12 cellular contexts compared by ENCODE assay signal in the genomic region with DNA sequence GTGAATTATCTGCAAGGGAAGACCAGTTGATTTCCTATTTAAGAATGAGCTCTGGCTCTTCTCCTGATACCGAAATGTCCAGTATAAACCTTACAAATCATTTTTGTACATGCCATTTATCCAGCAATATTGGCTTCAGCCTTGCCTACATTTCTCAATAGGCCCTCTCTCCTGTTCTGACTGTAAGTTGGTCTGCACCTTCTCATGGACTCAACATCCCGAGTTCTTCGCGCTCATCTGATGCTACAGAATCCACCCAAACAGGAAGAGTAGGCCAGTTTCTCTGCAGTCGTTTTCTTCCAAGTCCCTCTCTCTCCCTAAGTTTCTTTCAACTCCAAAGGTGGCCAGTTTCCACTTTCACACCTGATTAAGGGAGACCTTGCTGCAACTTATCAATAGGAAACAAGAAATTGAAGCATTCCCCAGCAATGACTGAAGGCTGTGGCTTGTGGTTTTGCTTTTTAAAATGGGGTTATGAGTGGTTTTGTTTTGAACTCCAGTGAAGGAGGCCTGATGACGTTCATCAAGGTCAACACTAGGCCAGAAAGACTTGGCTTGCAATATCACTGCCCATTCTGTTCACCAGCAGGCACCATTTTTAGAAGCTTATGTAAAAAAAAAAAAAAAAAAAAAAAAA.
DNase-seq lines count a peak whose midpoint lies in the region; ATAC-seq, FAIRE-seq and TF ChIP-seq lines count a peak whose summit lies in the region.
"Had no signal": no experiment of that assay in that cellular context is flagged by ENCODE, and none has a peak within 500 bp of the region (broad histone marks: within the 10 kb centered on the region; RNA-seq: fewer than 3 reads in every experiment).

No MANE protein-coding gene starts in this region.

- H3K79me2 ChIP-seq in GM12878 (ENCODE audit: control insufficient read depth, insufficient read depth, low read length), result no peaks in the 10 kb centered on the region

- H3K9me3 Mint-ChIP-seq in activated naive CD4-positive, alpha-beta T cell treated with anti-CD3 and anti-CD28 coated beads for 36 hours, result peaks cover 5% of the 10 kb centered on the region
- H3K9me3 Mint-ChIP-seq in stimulated activated naive CD8-positive, alpha-beta T cell treated with anti-CD3 and anti-CD28 coated beads, Interleukin-15, amount 100 ng/mL, for 72 hours, result peaks cover 14 to 18% of the 10 kb centered on the region in 2 donors
- H3K9me3 Mint-ChIP-seq in endodermal cell, result peaks cover 4% of the 10 kb centered on the region

- peaks cover 1% of the 10 kb centered on the region for H3K36me3 Mint-ChIP-seq in activated naive CD4-positive, alpha-beta T cell treated with anti-CD3 and anti-CD28 coated beads for 36 hours (ENCODE audit: low read depth)
- peaks cover 5% of the 10 kb centered on the region for H3K36me3 Mint-ChIP-seq in endodermal cell (ENCODE audit: low read depth)
- H3K36me3 Mint-ChIP-seq: brain had no signal

- no peak for FAIRE-seq in GM12878 (lab: Jason Lieb, UNC)

- no peaks in the 10 kb centered on the region for H3K27me3 ChIP-seq in GM12878 (replicated peaks in 1 of 2; ENCODE audit: control insufficient read depth in 2 of 2, insufficient read depth in 2 of 2, low read length in 1 of 2)
- H3K27me3 ChIP-seq in breast epithelium, result no peaks in the 10 kb centered on the region
- H3K27me3 ChIP-seq in endodermal cell (ENCODE audit: control insufficient read depth, insufficient read depth, low read length, poor library complexity, severe bottlenecking), result no peaks in the 10 kb centered on the region

- H3K9me3 ChIP-seq in GM12878 (replicated peaks; ENCODE audit: control insufficient read depth, insufficient read depth, low read length) (no peaks in the 10 kb centered on the region; the same call in 2 of the 3 replicates), breast epithelium (peaks cover 0 to 5% of the 10 kb centered on the region in 2 donors), endodermal cell (ENCODE audit: control insufficient read depth, low read length) (peaks cover 11% of the 10 kb centered on the region)
- H3K9me3 ChIP-seq: thoracic aorta had no signal

- peak; percentile 10 for DNase-seq in activated naive CD4-positive, alpha-beta T cell treated with anti-CD3 and anti-CD28 coated beads for 36 hours
- no peak for DNase-seq in activated naive CD4-positive, alpha-beta T cell (lab: John Stamatoyannopoulos, UW)
- DNase-seq in SW480 (ENCODE audit: low spot score) (peak; percentile 4), GM12878 (ENCODE audit: low read depth, low spot score) (no peak), COLO668 (lab: John Stamatoyannopoulos, UW; ENCODE audit: unreplicated experiment) (no peak), breast epithelium (ENCODE audit: low spot score in 2 of 2) (no peak), endodermal cell (no peak)
- DNase-seq in stimulated activated naive CD8-positive, alpha-beta T cell treated with anti-CD3 and anti-CD28 coated beads, Interleukin-15, amount 100 ng/mL, for 72 hours, result peak in 1 of 2 donors; percentile 23
- DNase-seq: NCI-H2171, SHP77 had no signal

- H4K20me1 ChIP-seq in GM12878 (ENCODE audit: control insufficient read depth, insufficient read depth), result no peaks in the 10 kb centered on the region

- TF ChIP-seq EP300 in GM12878 (IDR thresholded peaks at IDR 0.05; ENCODE audit: borderline replicate concordance in 1 of 2, control insufficient read depth in 1 of 2, low read depth in 2 of 2, low read length in 2 of 2), result no peak

- no peaks in the 10 kb centered on the region for H3K4me1 ChIP-seq in GM12878 (ENCODE audit: control insufficient read depth, insufficient read depth, low read length)
- no peaks in the 10 kb centered on the region for H3K4me1 ChIP-seq in breast epithelium
- H3K4me1 ChIP-seq in endodermal cell (ENCODE audit: control insufficient read depth, insufficient read depth, low read length), result peaks cover 5% of the 10 kb centered on the region

- SMC1A ChIA-PET in GM12878 (lab: Charles Lee; ENCODE audit: uncharacterized antibody, unreplicated experiment), result interaction anchor here (0.6 kb wide), 1 partner anchor 14 kb away, joined by 3 read pairs; no protein-coding TSS in a partner anchor

- CTCF ChIA-PET in activated naive CD4-positive, alpha-beta T cell treated with anti-CD3 and anti-CD28 coated beads for 36 hours (lab: Charles Lee), result no interaction called here
- CTCF ChIA-PET in GM12878 (lab: Yijun Ruan, JAX), result no interaction called here

- H3K4me3 ChIP-seq in GM12878 (no peak overlapping the region), breast epithelium (no peak overlapping the region), endodermal cell (ENCODE audit: low read length) (no peak overlapping the region)
- H3K4me3 ChIP-seq: thoracic aorta had no signal

- ATAC-seq in GM12878, result no peak
- peak; percentile 77 for ATAC-seq in stimulated activated naive CD8-positive, alpha-beta T cell treated with anti-CD3 and anti-CD28 coated beads, Interleukin-15, amount 100 ng/mL, for 72 hours

- no peak for TF ChIP-seq CTCF in GM12878 (IDR thresholded peaks at IDR 0.05 in 2 of 3, conservative IDR thresholded peaks at IDR 0.05 in 1 of 3; ENCODE audit: control insufficient read depth in 2 of 3, extremely low read depth in 1 of 3, insufficient read depth in 1 of 3, low read depth in 3 of 3, low read length in 3 of 3)
- TF ChIP-seq CTCF in breast epithelium (IDR thresholded peaks at IDR 0.05), result no peak
- TF ChIP-seq CTCF in endodermal cell (conservative IDR thresholded peaks at IDR 0.05), result no peak

- H3K27me3 Mint-ChIP-seq in activated naive CD4-positive, alpha-beta T cell treated with anti-CD3 and anti-CD28 coated beads for 36 hours (ENCODE audit: low read depth), result no peaks in the 10 kb centered on the region
- peaks cover under 1% of the 10 kb centered on the region for H3K27me3 Mint-ChIP-seq in stimulated activated naive CD8-positive, alpha-beta T cell treated with anti-CD3 and anti-CD28 coated beads, Interleukin-15, amount 100 ng/mL, for 72 hours
- H3K27me3 Mint-ChIP-seq in endodermal cell (ENCODE audit: insufficient read depth), result peaks cover 2% of the 10 kb centered on the region
- H3K27me3 Mint-ChIP-seq: brain had no signal

- intact Hi-C loops in activated naive CD4-positive, alpha-beta T cell treated with anti-CD3 and anti-CD28 coated beads for 36 hours (cut with micrococcal nuclease), result no loop called here
- intact Hi-C loops in GM12878 (cut with micrococcal nuclease; ENCODE audit: unreplicated experiment), result no loop called here
- intact Hi-C loops in breast epithelium (cut with DNase I; ENCODE audit: low total_unique reads), result loop anchor here (5.0 kb wide), 1 partner anchor 175 kb away; no protein-coding TSS in a partner anchor

- H3K27ac Mint-ChIP-seq in activated naive CD4-positive, alpha-beta T cell treated with anti-CD3 and anti-CD28 coated beads for 36 hours, result no peak overlapping the region
- H3K27ac Mint-ChIP-seq in stimulated activated naive CD8-positive, alpha-beta T cell treated with anti-CD3 and anti-CD28 coated beads, Interleukin-15, amount 100 ng/mL, for 72 hours, result no peak overlapping the region
- no peak overlapping the region for H3K27ac Mint-ChIP-seq in endodermal cell
- H3K27ac Mint-ChIP-seq: brain had no signal

- no peaks in the 10 kb centered on the region for H3K36me3 ChIP-seq in GM12878 (ENCODE audit: control insufficient read depth in 2 of 2, insufficient read depth in 2 of 2, low read length in 1 of 2)
- no peaks in the 10 kb centered on the region for H3K36me3 ChIP-seq in breast epithelium
- no peaks in the 10 kb centered on the region for H3K36me3 ChIP-seq in endodermal cell (ENCODE audit: control insufficient read depth, insufficient read depth, low read length)
- H3K36me3 ChIP-seq: thoracic aorta had no signal

- POLR2A ChIA-PET in GM12878 (lab: Charles Lee), result no interaction called here

- H3K27ac ChIP-seq in GM12878 (ENCODE audit: control insufficient read depth, insufficient read depth), result no peak overlapping the region
- no peak overlapping the region for H3K27ac ChIP-seq in breast epithelium
- no peak overlapping the region for H3K27ac ChIP-seq in endodermal cell (ENCODE audit: low read depth, low read length)
- H3K27ac ChIP-seq: thoracic aorta had no signal

- H3K9ac ChIP-seq in GM12878 (ENCODE audit: control insufficient read depth, insufficient read depth, low read length) (no peak overlapping the region), endodermal cell (ENCODE audit: extremely low read depth, low read length, poor library complexity, severe bottlenecking) (no peak overlapping the region)

- WGBS in GM12878 (ENCODE audit: insufficient coverage, insufficient replicate concordance, low lambda C conversion rate, missing lambda C conversion rate), result 57% methylated on average over 6 of the region's 6 CpGs
- WGBS in endodermal cell (ENCODE audit: insufficient coverage in 1 of 2, insufficient read length in 1 of 2), 2 experiments, result 86 to 97% methylated on average over 5 to 6 of the region's 6 CpGs

- BruUV-seq in GM12878 (replicated peaks; lab: Mats Ljungman, UMichigan), result no TSS peak

- no peak overlapping the region for H3K4me2 ChIP-seq in GM12878 (ENCODE audit: control insufficient read depth, insufficient read depth)

- in situ Hi-C loops in GM12878 (cut with MboI), result no loop called here

- no peak overlapping the region for H2AFZ ChIP-seq in GM12878 (ENCODE audit: control insufficient read depth, low read depth, low read length)

- H3K4me3 Mint-ChIP-seq in activated naive CD4-positive, alpha-beta T cell treated with anti-CD3 and anti-CD28 coated beads for 36 hours, result no peak overlapping the region
- H3K4me3 Mint-ChIP-seq in stimulated activated naive CD8-positive, alpha-beta T cell treated with anti-CD3 and anti-CD28 coated beads, Interleukin-15, amount 100 ng/mL, for 72 hours, result no peak overlapping the region
- no peak overlapping the region for H3K4me3 Mint-ChIP-seq in endodermal cell
- H3K4me3 Mint-ChIP-seq: brain had no signal

- no peak for TF ChIP-seq RAD21 in GM12878 (IDR thresholded peaks at IDR 0.05; ENCODE audit: insufficient read depth, low read depth, low read length)

- peaks cover 4% of the 10 kb centered on the region for H3K4me1 Mint-ChIP-seq in activated naive CD4-positive, alpha-beta T cell treated with anti-CD3 and anti-CD28 coated beads for 36 hours (ENCODE audit: low read depth)
- H3K4me1 Mint-ChIP-seq in stimulated activated naive CD8-positive, alpha-beta T cell treated with anti-CD3 and anti-CD28 coated beads, Interleukin-15, amount 100 ng/mL, for 72 hours, result peaks cover 6% of the 10 kb centered on the region
- H3K4me1 Mint-ChIP-seq in endodermal cell, result peaks cover 36% of the 10 kb centered on the region

- RAD21 ChIA-PET in GM12878 (lab: Charles Lee; ENCODE audit: unreplicated experiment), result no interaction called here

- TF ChIP-seq POLR2A in GM12878 (IDR thresholded peaks at IDR 0.05; ENCODE audit: low read depth, low read length) (no peak), breast epithelium (IDR thresholded peaks at IDR 0.05) (no peak)

TF ChIP-seq in GM12878, 131 proteins besides CTCF, POLR2A, EP300 and RAD21 (continues in another document):
- TF ChIP-seq, protein P1, sequence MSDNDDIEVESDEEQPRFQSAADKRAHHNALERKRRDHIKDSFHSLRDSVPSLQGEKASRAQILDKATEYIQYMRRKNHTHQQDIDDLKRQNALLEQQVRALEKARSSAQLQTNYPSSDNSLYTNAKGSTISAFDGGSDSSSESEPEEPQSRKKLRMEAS (IDR thresholded peaks at IDR 0.05; ENCODE audit: low read depth, low read length), result no peak
- no peak for TF ChIP-seq IKZF1 (conservative IDR thresholded peaks at IDR 0.05)
- TF ChIP-seq RUNX3 (IDR thresholded peaks at IDR 0.05; ENCODE audit: low read length), result peak; percentile 32; the same call in 1 of the 2 replicates
- no peak for TF ChIP-seq FOXM1 (IDR thresholded peaks at IDR 0.05; ENCODE audit: low read depth, low read length)

Comparison
In these comparisons a context has a peak if more than half of its experiments do, and no peak if none do; other contexts are left out.
1. DNase-seq: peak in activated naive CD4-positive, alpha-beta T cell treated with anti-CD3 and anti-CD28 coated beads for 36 hours (single experiment) and SW480 (single experiment); none in activated naive CD4-positive, alpha-beta T cell (0 of 4), GM12878 (single experiment), COLO668 (single experiment), breast epithelium (0 of 2) and endodermal cell (single experiment).